ENCODE assay signal across 20 cellular contexts in genomic region chr2:56713161-56713676, GRCh38.
DNase-seq lines count a peak whose midpoint lies in the region; ATAC-seq and TF ChIP-seq lines count a peak whose summit lies in the region.
"Had no signal": no experiment of that assay in that cellular context is flagged by ENCODE, and none has a peak within 500 bp of the region (broad histone marks: within the 10 kb centered on the region; RNA-seq: fewer than 3 reads in every experiment).

No MANE protein-coding gene starts in this region.

- DNase-seq in heart left ventricle, result no peak
- DNase-seq in cardiac septum (ENCODE audit: low spot score), result no peak
- peak; percentile 75 for DNase-seq in RPMI7951 (ENCODE audit: low read depth)
- peak; percentile 32 for DNase-seq in fibroblast of villous mesenchyme (ENCODE audit: low read depth)
- DNase-seq in superior temporal gyrus (ENCODE audit: extremely low spot score), result peak; percentile 16
- DNase-seq in activated CD4-positive, CD25-positive, alpha-beta regulatory T cell (lab: John Stamatoyannopoulos, UW), result no peak
- DNase-seq in SIG-M5 treated with dmso at 0.1 percent for 504 hours (lab: John Stamatoyannopoulos, UW; ENCODE audit: unreplicated experiment), result no peak
- DNase-seq: ACHN; H9; mammary epithelial cell; NCI-H1694 treated with DMSO at 0.1 percent for 48 hours; NCI-H526 treated with DMSO at 0.1 percent for 48 hours; stimulated activated naive CD8-positive, alpha-beta T cell treated with anti-CD3 and anti-CD28 coated beads, Interleukin-15, Interleukin-2, amounts not matched to agents 100 U/mL and 50 U/mL, for 24 hours; T-helper 2 cell had no signal

- H3K4me3 ChIP-seq in heart left ventricle (no peak overlapping the region), fibroblast of villous mesenchyme (ENCODE audit: low read depth, low read length) (no peak overlapping the region)
- H3K4me3 ChIP-seq: skin epidermis, vagina had no signal

- no peaks in the 10 kb centered on the region for H3K27me3 ChIP-seq in heart left ventricle
- H3K27me3 ChIP-seq: vagina had no signal

- H3K27ac ChIP-seq in heart left ventricle, result peak overlapping the region in 1 of 12 donors; percentile 26
- H3K27ac ChIP-seq: epithelial cell of prostate, RWPE1, skin epidermis, vagina had no signal

- no peaks in the 10 kb centered on the region for H3K9me3 ChIP-seq in heart left ventricle
- H3K9me3 ChIP-seq: vagina had no signal

- ATAC-seq in heart left ventricle, result peak in 3 of 4 donors; percentile 41 to 72 (median 48)
- ATAC-seq in HG03521 (IDR thresholded peaks at IDR 0.05; ENCODE audit: unreplicated experiment), result no peak
- ATAC-seq: activated naive CD4-positive, alpha-beta T cell treated with anti-CD3 and anti-CD28 coated beads, Interleukin-2, amount 50 U/mL, for 72 hours; stimulated activated naive CD8-positive, alpha-beta T cell treated with anti-CD3 and anti-CD28 coated beads, Interleukin-15, Interleukin-2, amounts not matched to agents 100 U/mL and 50 U/mL, for 24 hours had no signal

- TF ChIP-seq POLR2A in heart left ventricle (IDR thresholded peaks at IDR 0.05), result no peak

- intact Hi-C loops in heart left ventricle (cut with DNase I), result no loop called here
- intact Hi-C loops in cardiac septum (cut with DNase I), result no loop called here

- no peak for TF ChIP-seq CTCF in heart left ventricle (IDR thresholded peaks at IDR 0.05)
- TF ChIP-seq CTCF in fibroblast of villous mesenchyme (IDR thresholded peaks at IDR 0.05; ENCODE audit: insufficient read depth, low read depth, low read length), result no peak

- H3K36me3 ChIP-seq in heart left ventricle, result no peaks in the 10 kb centered on the region
- H3K36me3 ChIP-seq: vagina had no signal

- 55 to 75% (median 60%) methylated on average over 5 of the region's 5 CpGs for WGBS in heart left ventricle, 4 donors

- H3K4me1 ChIP-seq in heart left ventricle, result peaks cover 0 to 14% (median 0%) of the 10 kb centered on the region in 12 donors
- H3K4me1 ChIP-seq: vagina had no signal

Comparison
In these comparisons a context has a peak if more than half of its experiments do, and no peak if none do; other contexts are left out.
1. DNase-seq: peak in RPMI7951 (single experiment), fibroblast of villous mesenchyme (single experiment) and superior temporal gyrus (single experiment); none in heart left ventricle (0 of 5), cardiac septum (single experiment), activated CD4-positive, CD25-positive, alpha-beta regulatory T cell (0 of 4) and SIG-M5 treated with dmso at 0.1 percent for 504 hours (single experiment).